In the genomic region with DNA sequence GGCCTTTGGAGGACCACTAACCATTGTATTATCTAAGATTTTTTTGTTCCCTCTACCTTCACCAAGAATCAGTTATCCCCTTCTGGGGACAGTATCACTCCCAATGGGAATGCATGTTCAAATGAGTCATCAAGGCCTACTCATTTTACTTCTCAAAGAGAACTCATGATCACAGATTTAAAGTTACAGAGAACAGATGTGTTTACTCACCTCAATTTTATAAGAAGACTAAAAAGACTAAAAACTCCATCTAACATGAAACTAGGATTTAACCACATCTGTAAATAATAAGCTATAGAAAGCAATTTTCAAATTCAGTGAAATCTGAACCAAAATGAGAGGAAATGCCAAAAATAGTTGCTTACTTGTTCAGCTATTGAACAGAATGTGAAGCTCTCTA, we compare ENCODE assay signal across 1 cellular context.
TF ChIP-seq lines count a peak whose summit lies in the region.

No MANE protein-coding gene starts in this region.

TF ChIP-seq in GM23338, 12 proteins besides CTCF, POLR2A, EP300 and RAD21 (continued from another document):
- TF ChIP-seq, protein P1, sequence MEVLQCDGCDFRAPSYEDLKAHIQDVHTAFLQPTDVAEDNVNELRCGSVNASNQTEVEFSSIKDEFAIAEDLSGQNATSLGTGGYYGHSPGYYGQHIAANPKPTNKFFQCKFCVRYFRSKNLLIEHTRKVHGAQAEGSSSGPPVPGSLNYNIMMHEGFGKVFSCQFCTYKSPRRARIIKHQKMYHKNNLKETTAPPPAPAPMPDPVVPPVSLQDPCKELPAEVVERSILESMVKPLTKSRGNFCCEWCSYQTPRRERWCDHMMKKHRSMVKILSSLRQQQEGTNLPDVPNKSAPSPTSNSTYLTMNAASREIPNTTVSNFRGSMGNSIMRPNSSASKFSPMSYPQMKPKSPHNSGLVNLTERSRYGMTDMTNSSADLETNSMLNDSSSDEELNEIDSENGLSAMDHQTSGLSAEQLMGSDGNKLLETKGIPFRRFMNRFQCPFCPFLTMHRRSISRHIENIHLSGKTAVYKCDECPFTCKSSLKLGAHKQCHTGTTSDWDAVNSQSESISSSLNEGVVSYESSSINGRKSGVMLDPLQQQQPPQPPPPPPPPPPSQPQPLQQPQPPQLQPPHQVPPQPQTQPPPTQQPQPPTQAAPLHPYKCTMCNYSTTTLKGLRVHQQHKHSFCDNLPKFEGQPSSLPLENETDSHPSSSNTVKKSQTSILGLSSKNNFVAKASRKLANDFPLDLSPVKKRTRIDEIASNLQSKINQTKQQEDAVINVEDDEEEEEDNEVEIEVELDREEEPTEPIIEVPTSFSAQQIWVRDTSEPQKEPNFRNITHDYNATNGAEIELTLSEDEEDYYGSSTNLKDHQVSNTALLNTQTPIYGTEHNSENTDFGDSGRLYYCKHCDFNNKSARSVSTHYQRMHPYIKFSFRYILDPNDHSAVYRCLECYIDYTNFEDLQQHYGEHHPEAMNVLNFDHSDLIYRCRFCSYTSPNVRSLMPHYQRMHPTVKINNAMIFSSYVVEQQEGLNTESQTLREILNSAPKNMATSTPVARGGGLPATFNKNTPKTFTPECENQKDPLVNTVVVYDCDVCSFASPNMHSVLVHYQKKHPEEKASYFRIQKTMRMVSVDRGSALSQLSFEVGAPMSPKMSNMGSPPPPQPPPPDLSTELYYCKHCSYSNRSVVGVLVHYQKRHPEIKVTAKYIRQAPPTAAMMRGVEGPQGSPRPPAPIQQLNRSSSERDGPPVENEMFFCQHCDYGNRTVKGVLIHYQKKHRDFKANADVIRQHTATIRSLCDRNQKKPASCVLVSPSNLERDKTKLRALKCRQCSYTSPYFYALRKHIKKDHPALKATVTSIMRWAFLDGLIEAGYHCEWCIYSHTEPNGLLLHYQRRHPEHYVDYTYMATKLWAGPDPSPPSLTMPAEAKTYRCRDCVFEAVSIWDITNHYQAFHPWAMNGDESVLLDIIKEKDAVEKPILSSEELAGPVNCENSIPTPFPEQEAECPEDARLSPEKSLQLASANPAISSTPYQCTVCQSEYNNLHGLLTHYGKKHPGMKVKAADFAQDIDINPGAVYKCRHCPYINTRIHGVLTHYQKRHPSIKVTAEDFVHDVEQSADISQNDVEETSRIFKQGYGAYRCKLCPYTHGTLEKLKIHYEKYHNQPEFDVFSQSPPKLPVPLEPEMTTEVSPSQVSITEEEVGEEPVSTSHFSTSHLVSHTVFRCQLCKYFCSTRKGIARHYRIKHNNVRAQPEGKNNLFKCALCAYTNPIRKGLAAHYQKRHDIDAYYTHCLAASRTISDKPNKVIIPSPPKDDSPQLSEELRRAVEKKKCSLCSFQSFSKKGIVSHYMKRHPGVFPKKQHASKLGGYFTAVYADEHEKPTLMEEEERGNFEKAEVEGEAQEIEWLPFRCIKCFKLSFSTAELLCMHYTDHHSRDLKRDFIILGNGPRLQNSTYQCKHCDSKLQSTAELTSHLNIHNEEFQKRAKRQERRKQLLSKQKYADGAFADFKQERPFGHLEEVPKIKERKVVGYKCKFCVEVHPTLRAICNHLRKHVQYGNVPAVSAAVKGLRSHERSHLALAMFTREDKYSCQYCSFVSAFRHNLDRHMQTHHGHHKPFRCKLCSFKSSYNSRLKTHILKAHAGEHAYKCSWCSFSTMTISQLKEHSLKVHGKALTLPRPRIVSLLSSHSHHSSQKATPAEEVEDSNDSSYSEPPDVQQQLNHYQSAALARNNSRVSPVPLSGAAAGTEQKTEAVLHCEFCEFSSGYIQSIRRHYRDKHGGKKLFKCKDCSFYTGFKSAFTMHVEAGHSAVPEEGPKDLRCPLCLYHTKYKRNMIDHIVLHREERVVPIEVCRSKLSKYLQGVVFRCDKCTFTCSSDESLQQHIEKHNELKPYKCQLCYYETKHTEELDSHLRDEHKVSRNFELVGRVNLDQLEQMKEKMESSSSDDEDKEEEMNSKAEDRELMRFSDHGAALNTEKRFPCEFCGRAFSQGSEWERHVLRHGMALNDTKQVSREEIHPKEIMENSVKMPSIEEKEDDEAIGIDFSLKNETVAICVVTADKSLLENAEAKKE (CRISPR knock-in tag; IDR thresholded peaks at IDR 0.05): no peak
- TF ChIP-seq ZNF114 (CRISPR knock-in tag; IDR thresholded peaks at IDR 0.05) (no peak), STAT1 (IDR thresholded peaks at IDR 0.05; ENCODE audit: unreplicated experiment) (no peak), JUNB (IDR thresholded peaks at IDR 0.05; ENCODE audit: unreplicated experiment) (no peak), ETS1 (IDR thresholded peaks at IDR 0.05) (no peak), CREB1 (CRISPR knock-in tag; IDR thresholded peaks at IDR 0.05; ENCODE audit: low read depth) (no peak), EZH2phosphoT487 (IDR thresholded peaks at IDR 0.05; ENCODE audit: unreplicated experiment) (no peak), ZNF331 (CRISPR knock-in tag; IDR thresholded peaks at IDR 0.05; ENCODE audit: low read depth) (no peak)
- TF ChIP-seq, protein P2, sequence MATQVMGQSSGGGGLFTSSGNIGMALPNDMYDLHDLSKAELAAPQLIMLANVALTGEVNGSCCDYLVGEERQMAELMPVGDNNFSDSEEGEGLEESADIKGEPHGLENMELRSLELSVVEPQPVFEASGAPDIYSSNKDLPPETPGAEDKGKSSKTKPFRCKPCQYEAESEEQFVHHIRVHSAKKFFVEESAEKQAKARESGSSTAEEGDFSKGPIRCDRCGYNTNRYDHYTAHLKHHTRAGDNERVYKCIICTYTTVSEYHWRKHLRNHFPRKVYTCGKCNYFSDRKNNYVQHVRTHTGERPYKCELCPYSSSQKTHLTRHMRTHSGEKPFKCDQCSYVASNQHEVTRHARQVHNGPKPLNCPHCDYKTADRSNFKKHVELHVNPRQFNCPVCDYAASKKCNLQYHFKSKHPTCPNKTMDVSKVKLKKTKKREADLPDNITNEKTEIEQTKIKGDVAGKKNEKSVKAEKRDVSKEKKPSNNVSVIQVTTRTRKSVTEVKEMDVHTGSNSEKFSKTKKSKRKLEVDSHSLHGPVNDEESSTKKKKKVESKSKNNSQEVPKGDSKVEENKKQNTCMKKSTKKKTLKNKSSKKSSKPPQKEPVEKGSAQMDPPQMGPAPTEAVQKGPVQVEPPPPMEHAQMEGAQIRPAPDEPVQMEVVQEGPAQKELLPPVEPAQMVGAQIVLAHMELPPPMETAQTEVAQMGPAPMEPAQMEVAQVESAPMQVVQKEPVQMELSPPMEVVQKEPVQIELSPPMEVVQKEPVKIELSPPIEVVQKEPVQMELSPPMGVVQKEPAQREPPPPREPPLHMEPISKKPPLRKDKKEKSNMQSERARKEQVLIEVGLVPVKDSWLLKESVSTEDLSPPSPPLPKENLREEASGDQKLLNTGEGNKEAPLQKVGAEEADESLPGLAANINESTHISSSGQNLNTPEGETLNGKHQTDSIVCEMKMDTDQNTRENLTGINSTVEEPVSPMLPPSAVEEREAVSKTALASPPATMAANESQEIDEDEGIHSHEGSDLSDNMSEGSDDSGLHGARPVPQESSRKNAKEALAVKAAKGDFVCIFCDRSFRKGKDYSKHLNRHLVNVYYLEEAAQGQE (IDR thresholded peaks at IDR 0.05; ENCODE audit: unreplicated experiment): no peak
